ENCODE assay signal across 1 cellular context in genomic region chr1:153612755-153613331, GRCh38.
TF ChIP-seq lines count a peak whose summit lies in the region.

S100A16 (minus strand) TSS chr1:153613137; CDS start chr1:153608151, 4,986 bp downstream.

TF ChIP-seq in GM23338, 12 proteins besides CTCF, POLR2A, EP300 and RAD21 (continued from another document):
- no peak for TF ChIP-seq REST (IDR thresholded peaks at IDR 0.05; ENCODE audit: unreplicated experiment)
- no peak for TF ChIP-seq ZNF331 (CRISPR knock-in tag; IDR thresholded peaks at IDR 0.05; ENCODE audit: low read depth)
- no peak for TF ChIP-seq EZH2 (IDR thresholded peaks at IDR 0.05; ENCODE audit: low read depth, unreplicated experiment)
- no peak for TF ChIP-seq EZH2phosphoT487 (IDR thresholded peaks at IDR 0.05; ENCODE audit: unreplicated experiment)
